ENCODE assay signal across 16 cellular contexts in the genomic region with DNA sequence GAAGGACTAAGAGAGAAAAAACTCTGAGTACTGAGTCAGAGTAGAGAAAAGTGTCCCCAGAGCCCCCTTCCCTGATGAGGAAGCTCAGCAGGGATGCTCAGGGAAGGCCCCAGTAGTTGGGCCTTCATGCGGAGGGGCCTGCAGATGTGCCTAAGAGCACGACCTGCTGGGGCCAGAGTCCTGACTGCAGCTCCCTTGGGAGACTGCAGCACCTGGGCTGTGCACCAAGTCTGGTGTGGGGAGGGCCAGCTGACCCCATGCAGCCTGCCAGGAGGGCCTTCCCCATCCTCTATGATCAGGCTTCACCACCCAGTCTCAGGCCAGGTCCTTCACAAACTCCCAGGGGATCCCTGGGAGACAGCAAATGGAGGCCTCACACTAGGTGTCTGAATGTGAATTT.
DNase-seq lines count a peak whose midpoint lies in the region; ATAC-seq and TF ChIP-seq lines count a peak whose summit lies in the region.
"Had no signal": no experiment of that assay in that cellular context is flagged by ENCODE, and none has a peak within 500 bp of the region (broad histone marks: within the 10 kb centered on the region; RNA-seq: fewer than 3 reads in every experiment).

No MANE protein-coding gene starts in this region.

- no peaks in the 10 kb centered on the region for H3K79me1 ChIP-seq in neuronal stem cell (ENCODE audit: low read depth, low read length)

- H3K36me3 ChIP-seq in esophagus muscularis mucosa (no peaks in the 10 kb centered on the region), neuronal stem cell (replicated peaks in 1 of 2; ENCODE audit: control insufficient read depth in 2 of 2, insufficient read depth in 2 of 2, low read length in 2 of 2) (no peaks in the 10 kb centered on the region)
- H3K36me3 ChIP-seq: BLaER1 had no signal

- no peak for TF ChIP-seq POLR2A in esophagus muscularis mucosa (IDR thresholded peaks at IDR 0.05; ENCODE audit: low read depth)

- peak overlapping the region; percentile 10 for H2AK5ac ChIP-seq in neuronal stem cell (ENCODE audit: low read depth, low read length)

- no peak overlapping the region for H4K8ac ChIP-seq in neuronal stem cell (ENCODE audit: low read depth, low read length)

- peak; percentile 51 for ATAC-seq in stimulated activated memory B cell treated with anti-CD40 and anti-IgM and Interleukin-4, amounts not matched to agents 10 μg/mL and 1 μg/mL and 100 μg/mL, for 72 hours
- ATAC-seq: CD8-positive, alpha-beta T cell had no signal

- DNase-seq in esophagus muscularis mucosa (ENCODE audit: extremely low spot score) (peak; percentile 39), neuronal stem cell (ENCODE audit: low spot score) (no peak), NCI-H510A (lab: John Stamatoyannopoulos, UW) (no peak), AG20443 (ENCODE audit: low spot score) (no peak)
- no peak for DNase-seq in activated naive CD4-positive, alpha-beta T cell (lab: John Stamatoyannopoulos, UW)
- DNase-seq: Caco-2; CD8-positive, alpha-beta T cell; DMS153; DND-41; H7; HCEC 1CT had no signal

- no peak overlapping the region for H3K23ac ChIP-seq in neuronal stem cell (ENCODE audit: low read depth, low read length, poor library complexity)

- no peak overlapping the region for H2BK120ac ChIP-seq in neuronal stem cell (ENCODE audit: low read depth, low read length)

- no peak overlapping the region for H3K4me2 ChIP-seq in neuronal stem cell (ENCODE audit: insufficient read depth, low read length, poor library complexity, severe bottlenecking)
- H3K4me2 ChIP-seq: BLaER1 had no signal

- H3K4me3 Mint-ChIP-seq in stimulated activated memory B cell treated with anti-CD40 and anti-IgM and Interleukin-4, amounts not matched to agents 10 μg/mL and 1 μg/mL and 100 μg/mL, for 72 hours: no peak overlapping the region
- H3K4me3 Mint-ChIP-seq: B cell; CD4-positive, CD25-positive, alpha-beta regulatory T cell; CD8-positive, alpha-beta T cell had no signal

- peaks cover 2% of the 10 kb centered on the region for H3K9me3 Mint-ChIP-seq in stimulated activated memory B cell treated with anti-CD40 and anti-IgM and Interleukin-4, amounts not matched to agents 10 μg/mL and 1 μg/mL and 100 μg/mL, for 72 hours
- H3K9me3 Mint-ChIP-seq: CD8-positive, alpha-beta T cell had no signal

- H3K9me3 ChIP-seq in esophagus muscularis mucosa (no peaks in the 10 kb centered on the region), neuronal stem cell (replicated peaks in 1 of 2; ENCODE audit: control insufficient read depth in 2 of 2, insufficient read depth in 1 of 2, low read depth in 1 of 2, low read length in 2 of 2) (no peaks in the 10 kb centered on the region)
- H3K9me3 ChIP-seq: BLaER1, Caco-2 had no signal

- H2BK5ac ChIP-seq in neuronal stem cell (ENCODE audit: low read length): no peak overlapping the region

- H3K27me3 Mint-ChIP-seq in stimulated activated memory B cell treated with anti-CD40 and anti-IgM and Interleukin-4, amounts not matched to agents 10 μg/mL and 1 μg/mL and 100 μg/mL, for 72 hours: peaks cover 54% of the 10 kb centered on the region

- H3K27ac ChIP-seq in esophagus muscularis mucosa (replicated peaks in 1 of 4): no peak overlapping the region
- no peak overlapping the region for H3K27ac ChIP-seq in neuronal stem cell (replicated peaks; ENCODE audit: low read length)
- H3K27ac ChIP-seq: BLaER1, C4-2B had no signal

- H3K4me3 ChIP-seq in esophagus muscularis mucosa (no peak overlapping the region), neuronal stem cell (ENCODE audit: low read length in 2 of 2) (no peak overlapping the region)
- H3K4me3 ChIP-seq: BLaER1 had no signal

- WGBS in esophagus muscularis mucosa: 90% methylated on average over 2 of the region's 2 CpGs
- no CpG with 5 or more reads among the region's 2 CpGs for WGBS in neuronal stem cell (ENCODE audit: extremely low coverage in 2 of 2, insufficient read length in 2 of 2, insufficient replicate concordance in 1 of 2), 2 donors

- no peak overlapping the region for H3K9ac ChIP-seq in neuronal stem cell (ENCODE audit: low read depth, low read length, poor library complexity)
- H3K9ac ChIP-seq: BLaER1 had no signal

- no peaks in the 10 kb centered on the region for H3K36me3 Mint-ChIP-seq in stimulated activated memory B cell treated with anti-CD40 and anti-IgM and Interleukin-4, amounts not matched to agents 10 μg/mL and 1 μg/mL and 100 μg/mL, for 72 hours
- H3K36me3 Mint-ChIP-seq: CD4-positive, CD25-positive, alpha-beta regulatory T cell; CD8-positive, alpha-beta T cell had no signal

- TF ChIP-seq EP300 in esophagus muscularis mucosa (IDR thresholded peaks at IDR 0.05): no peak

- no peak overlapping the region for H4K91ac ChIP-seq in neuronal stem cell (ENCODE audit: low read depth, low read length, poor library complexity)

- intact Hi-C loops in esophagus muscularis mucosa (cut with DNase I): no loop called here

- no peak overlapping the region for H2AFZ ChIP-seq in neuronal stem cell (ENCODE audit: low read length)

- no peak for TF ChIP-seq CTCF in esophagus muscularis mucosa (IDR thresholded peaks at IDR 0.05)

- H3K27me3 ChIP-seq in esophagus muscularis mucosa: no peaks in the 10 kb centered on the region
- peaks cover 0 to 1% (median 0%) of the 10 kb centered on the region in 3 experiments for H3K27me3 ChIP-seq in neuronal stem cell (ENCODE audit: control insufficient read depth in 3 of 3, insufficient read depth in 3 of 3, low read depth in 1 of 3, low read length in 3 of 3)
- H3K27me3 ChIP-seq: BLaER1 had no signal

- H3K4me1 ChIP-seq in esophagus muscularis mucosa: no peaks in the 10 kb centered on the region
- no peaks in the 10 kb centered on the region for H3K4me1 ChIP-seq in neuronal stem cell (ENCODE audit: control insufficient read depth in 2 of 2, insufficient read depth in 1 of 2, low read depth in 1 of 2, low read length in 2 of 2)
- H3K4me1 ChIP-seq: BLaER1, Caco-2 had no signal

- H3K18ac ChIP-seq in neuronal stem cell (ENCODE audit: low read length): no peak overlapping the region

- no peak overlapping the region for H2BK15ac ChIP-seq in neuronal stem cell (ENCODE audit: low read length)

- H3K14ac ChIP-seq in neuronal stem cell (ENCODE audit: low read length): no peak overlapping the region

- no peak overlapping the region for H2BK12ac ChIP-seq in neuronal stem cell (ENCODE audit: low read length)

- no peak overlapping the region for H3K27ac Mint-ChIP-seq in stimulated activated memory B cell treated with anti-CD40 and anti-IgM and Interleukin-4, amounts not matched to agents 10 μg/mL and 1 μg/mL and 100 μg/mL, for 72 hours
- H3K27ac Mint-ChIP-seq: B cell; CD4-positive, CD25-positive, alpha-beta regulatory T cell; CD8-positive, alpha-beta T cell had no signal

- no peak overlapping the region for H3K4ac ChIP-seq in neuronal stem cell (ENCODE audit: low read length)

- H3K4me1 Mint-ChIP-seq in stimulated activated memory B cell treated with anti-CD40 and anti-IgM and Interleukin-4, amounts not matched to agents 10 μg/mL and 1 μg/mL and 100 μg/mL, for 72 hours: no peaks in the 10 kb centered on the region
- H3K4me1 Mint-ChIP-seq: B cell; CD4-positive, CD25-positive, alpha-beta regulatory T cell had no signal
